Comparison of ENCODE assay signal across 7 cellular contexts in the genomic region with DNA sequence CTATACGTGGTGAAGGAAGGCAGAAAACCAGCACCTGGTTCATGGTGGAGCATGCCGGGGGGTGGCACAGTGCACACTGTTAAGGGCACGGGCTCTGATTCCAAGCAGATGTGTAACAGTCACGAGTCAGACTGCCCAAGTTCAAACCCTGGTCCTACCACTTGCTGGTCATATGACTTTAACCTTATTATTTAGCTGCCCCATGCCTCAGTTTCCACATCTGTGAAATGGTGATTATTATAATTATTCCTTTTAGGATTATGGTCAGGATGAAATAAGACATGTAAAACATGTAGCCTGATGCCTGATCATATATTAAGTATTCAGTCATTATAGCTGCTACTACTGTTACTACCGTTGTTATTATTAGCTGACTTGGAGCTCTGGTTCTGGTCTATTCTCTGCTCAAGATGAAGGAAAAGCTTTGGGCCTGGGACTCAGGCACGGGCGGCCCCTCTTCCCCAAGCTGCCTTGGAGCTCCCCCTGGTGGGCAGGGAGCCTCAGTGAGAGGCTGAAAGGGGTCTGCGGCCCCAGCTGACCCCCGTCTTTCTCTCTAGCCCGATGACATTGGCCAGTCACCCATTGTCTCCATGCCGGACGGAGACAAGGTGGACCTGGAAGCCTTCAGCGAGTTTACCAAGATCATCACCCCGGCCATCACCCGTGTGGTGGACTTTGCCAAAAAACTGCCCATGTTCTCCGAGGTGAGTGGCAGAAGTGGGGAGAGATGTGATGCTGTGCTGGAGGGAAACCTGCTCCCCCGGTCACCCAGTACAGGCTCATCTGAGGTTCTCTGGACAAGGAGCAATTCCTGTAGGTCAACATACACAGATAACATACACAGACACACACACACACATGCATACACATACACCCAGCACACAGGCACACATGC. TPM values are rescaled to one million over a fixed set of nuclear protein-coding genes. Genes with fewer than 3 reads are reported as not detected.
DNase-seq lines count a peak whose midpoint lies in the region; ATAC-seq and TF ChIP-seq lines count a peak whose summit lies in the region.

No MANE protein-coding gene starts in this region.

- H3K4me1 ChIP-seq in MM.1S (ENCODE audit: low read length) (no peaks in the 10 kb centered on the region), ovary (ENCODE audit: insufficient read depth) (no peaks in the 10 kb centered on the region), neuronal stem cell (ENCODE audit: control insufficient read depth in 2 of 2, insufficient read depth in 1 of 2, low read depth in 1 of 2, low read length in 2 of 2) (peaks cover 0 to 4% of the 10 kb centered on the region in 2 donors)

- no peak overlapping the region for H3K14ac ChIP-seq in neuronal stem cell (ENCODE audit: low read length)

- no peaks in the 10 kb centered on the region for H4K20me1 ChIP-seq in MM.1S (ENCODE audit: insufficient read depth, low read length)

- H3K9ac ChIP-seq in MM.1S (ENCODE audit: low read length) (no peak overlapping the region), neuronal stem cell (ENCODE audit: low read depth, low read length, poor library complexity) (no peak overlapping the region)

- H2BK15ac ChIP-seq in neuronal stem cell (ENCODE audit: low read length) = no peak overlapping the region

- H4K8ac ChIP-seq in neuronal stem cell (ENCODE audit: low read depth, low read length) = no peak overlapping the region

- H3K36me3 ChIP-seq in MM.1S (replicated peaks; ENCODE audit: insufficient read depth, low read length) = no peaks in the 10 kb centered on the region
- peaks cover 4% of the 10 kb centered on the region for H3K36me3 ChIP-seq in ovary
- H3K36me3 ChIP-seq in neuronal stem cell (replicated peaks in 1 of 2; ENCODE audit: control insufficient read depth in 2 of 2, insufficient read depth in 2 of 2, low read length in 2 of 2) = peaks cover 25 to 51% of the 10 kb centered on the region in 2 donors

- no peak overlapping the region for H4K91ac ChIP-seq in neuronal stem cell (ENCODE audit: low read depth, low read length, poor library complexity)

- H3K79me2 ChIP-seq in MM.1S (ENCODE audit: low read length) = no peaks in the 10 kb centered on the region

- intact Hi-C loops in ovary (cut with DNase I) = no loop called here

- WGBS in ovary, 3 donors = 49 to 58% (median 57%) methylated on average over 17 of the region's 17 CpGs
- WGBS in neuronal stem cell (ENCODE audit: extremely low coverage in 2 of 2, insufficient read length in 2 of 2, insufficient replicate concordance in 1 of 2), 2 donors = no CpG with 5 or more reads among the region's 17 CpGs

- no peak overlapping the region for H2BK12ac ChIP-seq in neuronal stem cell (ENCODE audit: low read length)

- no peak overlapping the region for H3K4ac ChIP-seq in neuronal stem cell (ENCODE audit: low read length)

- H3K27ac ChIP-seq in MM.1S (ENCODE audit: low read length) (no peak overlapping the region), ovary (peak overlapping the region in 1 of 2 donors; percentile 25), neuronal stem cell (replicated peaks; ENCODE audit: low read length) (no peak overlapping the region)

- H3K9me3 ChIP-seq in MM.1S (replicated peaks; ENCODE audit: insufficient read depth, low read length) (no peaks in the 10 kb centered on the region), ovary (no peaks in the 10 kb centered on the region), neuronal stem cell (replicated peaks in 1 of 2; ENCODE audit: control insufficient read depth in 2 of 2, insufficient read depth in 1 of 2, low read depth in 1 of 2, low read length in 2 of 2) (peaks cover 0 to 6% of the 10 kb centered on the region in 2 donors)

- no peak overlapping the region for H3K18ac ChIP-seq in neuronal stem cell (ENCODE audit: low read length)

- in situ Hi-C loops in G401 (cut with HindIII; ENCODE audit: low sequenced_read_pairs) = no loop called here

- H2BK120ac ChIP-seq in neuronal stem cell (ENCODE audit: low read depth, low read length) = no peak overlapping the region

- no peak for TF ChIP-seq POLR2A in erythroblast (IDR thresholded peaks at IDR 0.05; ENCODE audit: low read length)
- TF ChIP-seq POLR2A in ovary (IDR thresholded peaks at IDR 0.05) = no peak

- H3K79me1 ChIP-seq in neuronal stem cell (ENCODE audit: low read depth, low read length) = peaks cover 3% of the 10 kb centered on the region

- H3K23ac ChIP-seq in neuronal stem cell (ENCODE audit: low read depth, low read length, poor library complexity) = no peak overlapping the region

- no peak overlapping the region for H2BK5ac ChIP-seq in neuronal stem cell (ENCODE audit: low read length)

- H3K4me2 ChIP-seq in MM.1S (ENCODE audit: low read depth, low read length) (no peak overlapping the region), neuronal stem cell (ENCODE audit: insufficient read depth, low read length, poor library complexity, severe bottlenecking) (no peak overlapping the region)

- no peak for TF ChIP-seq EP300 in ovary (IDR thresholded peaks at IDR 0.05)

- DNase-seq in G401 (ENCODE audit: low spot score) = peak; percentile 56
- peak; percentile 34 for DNase-seq in MM.1S
- DNase-seq in activated CD4-positive, alpha-beta T cell treated with anti-CD3 and anti-CD28 coated beads, Interleukin-2, amount 50 U/mL, for 4 hours = peak; percentile 58 to 62
- peak; percentile 70 to 82 for DNase-seq in erythroblast (lab: John Stamatoyannopoulos, UW)
- DNase-seq in ovary = peak; percentile 43 to 74 (median 68)
- DNase-seq in neuronal stem cell (ENCODE audit: low spot score) = no peak

- TF ChIP-seq CTCF in MM.1S (IDR thresholded peaks at IDR 0.05; ENCODE audit: low read length) (peak; percentile 79), ovary (IDR thresholded peaks at IDR 0.05) (peak; percentile 41 to 67 (median 67))

- no peaks in the 10 kb centered on the region for H3K27me3 ChIP-seq in MM.1S (replicated peaks; ENCODE audit: insufficient read depth, low read length)
- no peaks in the 10 kb centered on the region for H3K27me3 ChIP-seq in ovary
- H3K27me3 ChIP-seq in neuronal stem cell (ENCODE audit: control insufficient read depth in 3 of 3, insufficient read depth in 3 of 3, low read depth in 1 of 3, low read length in 3 of 3) = no peaks in the 10 kb centered on the region

- H3K4me3 ChIP-seq in MM.1S (ENCODE audit: low read length) (no peak overlapping the region), ovary (no peak overlapping the region), neuronal stem cell (ENCODE audit: low read length in 2 of 2) (peak overlapping the region in 1 of 2 donors; percentile 62)

- no peak for ATAC-seq in HG03280 (IDR thresholded peaks at IDR 0.05; ENCODE audit: unreplicated experiment)

- no peaks in the 10 kb centered on the region for H3K9me2 ChIP-seq in MM.1S (replicated peaks; ENCODE audit: insufficient read depth, low read length)

- no peaks in the 10 kb centered on the region for H3F3A ChIP-seq in MM.1S (ENCODE audit: insufficient read depth, low read length)

- H2AFZ ChIP-seq in MM.1S (ENCODE audit: low read length) (no peak overlapping the region), neuronal stem cell (ENCODE audit: low read length) (no peak overlapping the region)

- no peak overlapping the region for H2AK5ac ChIP-seq in neuronal stem cell (ENCODE audit: low read depth, low read length)

RNA-seq across cellular contexts. Expression of a gene that starts 14.0 kb away (rescaled TPM):
- 0.06 and 2.0 TPM in 2 replicates for total RNA-seq in G401 (2014; rRNA removed; shearing (Covaris generic))
- total RNA-seq in ovary = 10 to 100 TPM; 10.7 to 73.8 (median 23.7) TPM
- 10 to 100 TPM; 11.8 to 59.0 TPM for polyA plus RNA-seq in ovary
- polyA plus RNA-seq in neuronal stem cell (2013, experiment 1 of 2) = 5.0 TPM
- 4.8 TPM for polyA plus RNA-seq in neuronal stem cell (2013, experiment 2 of 2)

RNA-seq across cellular contexts. Expression of a gene that starts 23.6 kb away (rescaled TPM):
- total RNA-seq in G401 (2014; rRNA removed; shearing (Covaris generic)) = 11.8 and 18.4 TPM in 2 replicates
- total RNA-seq in ovary = 100 to 1,000 TPM in 2 of 7 donors, 10 to 100 TPM in 5; 51.4 to 129 (median 89.3) TPM
- polyA plus RNA-seq in ovary = 10 to 100 TPM; 77.5 to 87.2 TPM
- 13.2 TPM for polyA plus RNA-seq in neuronal stem cell (2013, experiment 1 of 2)
- polyA plus RNA-seq in neuronal stem cell (2013, experiment 2 of 2) = 13.2 TPM

RNA-seq across cellular contexts. Expression of a gene that starts 32.2 kb away (rescaled TPM):
- 70.0 and 90.8 TPM in 2 replicates for total RNA-seq in G401 (2014; rRNA removed; shearing (Covaris generic))
- 10 to 100 TPM; 42.2 to 73.9 (median 66.7) TPM for total RNA-seq in ovary
- 10 to 100 TPM; 45.1 to 51.3 TPM for polyA plus RNA-seq in ovary
- polyA plus RNA-seq in neuronal stem cell (2013, experiment 1 of 2) = 61.9 TPM
- polyA plus RNA-seq in neuronal stem cell (2013, experiment 2 of 2) = 61.2 TPM

RNA-seq across cellular contexts. Expression of a gene that starts 35.4 kb away (rescaled TPM):
- 67.9 and 80.5 TPM in 2 replicates for total RNA-seq in G401 (2014; rRNA removed; shearing (Covaris generic))
- total RNA-seq in ovary = 100 to 1,000 TPM in 1 of 7 donors, 10 to 100 TPM in 6; 59.6 to 110 (median 83.3) TPM
- polyA plus RNA-seq in ovary = 100 to 1,000 TPM in 1 of 2 donors, 10 to 100 TPM in 1; 60.8 to 122 TPM
- polyA plus RNA-seq in neuronal stem cell (2013, experiment 1 of 2) = 106 TPM
- polyA plus RNA-seq in neuronal stem cell (2013, experiment 2 of 2) = 110 TPM

RNA-seq across cellular contexts. Expression of a gene that starts 53.9 kb away (rescaled TPM):
- total RNA-seq in G401 (2014; rRNA removed; shearing (Covaris generic)) = 31.1 and 61.1 TPM in 2 replicates
- 100 to 1,000 TPM in 4 of 7 donors, 10 to 100 TPM in 3; 39.9 to 122 (median 106) TPM for total RNA-seq in ovary
- polyA plus RNA-seq in ovary = 100 to 1,000 TPM in 1 of 2 donors, 10 to 100 TPM in 1; 53.1 to 113 TPM
- polyA plus RNA-seq in neuronal stem cell (2013, experiment 1 of 2) = 70.7 TPM
- polyA plus RNA-seq in neuronal stem cell (2013, experiment 2 of 2) = 70.5 TPM
